10 cellular contexts compared by ENCODE assay signal in the genomic region with DNA sequence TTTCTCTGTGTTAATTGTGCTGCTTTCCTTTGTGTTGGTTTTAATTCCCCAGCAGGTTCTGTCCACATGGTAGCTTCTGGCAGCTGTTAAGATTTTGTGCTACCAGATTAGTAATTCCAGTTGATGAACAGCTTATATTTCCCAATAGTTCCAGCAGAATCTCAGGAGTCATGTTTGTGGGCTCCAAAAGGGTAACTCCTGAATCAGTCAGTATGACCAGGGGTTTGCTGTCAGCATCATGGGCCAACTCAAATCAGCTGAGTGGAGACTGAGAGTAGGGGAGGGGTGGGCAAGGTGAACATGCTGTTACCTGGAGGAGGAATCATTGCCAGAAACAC.
A peak's percentile ranks its signal among the peaks of the same experiment; 100 is the strongest.
DNase-seq lines count a peak whose midpoint lies in the region; ATAC-seq and TF ChIP-seq lines count a peak whose summit lies in the region.
"Had no signal": no experiment of that assay in that cellular context is flagged by ENCODE, and none has a peak within 500 bp of the region (broad histone marks: within the 10 kb centered on the region; RNA-seq: fewer than 3 reads in every experiment).

No MANE protein-coding gene starts in this region.

- peak in 1 of 8 donors; percentile 41 for ATAC-seq in heart right ventricle
- ATAC-seq in Right ventricle myocardium inferior: no peak
- no peak for ATAC-seq in upper lobe of right lung

- CTCF ChIA-PET in activated CD4-positive, alpha-beta memory T cell treated with anti-CD3 and anti-CD28 coated beads for 36 hours (lab: Charles Lee): interaction anchor here (0.7 to 3.8 kb wide), 10 partner anchors 18 to 324 kb away, joined by 3 to 26 read pairs (median 5); no protein-coding TSS in a partner anchor

- H3K27ac Mint-ChIP-seq in activated CD4-positive, alpha-beta memory T cell treated with anti-CD3 and anti-CD28 coated beads for 36 hours: peak overlapping the region; percentile 93
- H3K27ac Mint-ChIP-seq in glutamatergic neuron (ENCODE audit: unreplicated experiment): no peak overlapping the region

- H3K4me3 Mint-ChIP-seq in activated CD4-positive, alpha-beta memory T cell treated with anti-CD3 and anti-CD28 coated beads for 36 hours: no peak overlapping the region
- no peak overlapping the region for H3K4me3 Mint-ChIP-seq in glutamatergic neuron (ENCODE audit: unreplicated experiment)

- no peaks in the 10 kb centered on the region for H3K27me3 Mint-ChIP-seq in activated CD4-positive, alpha-beta memory T cell treated with anti-CD3 and anti-CD28 coated beads for 36 hours
- H3K27me3 Mint-ChIP-seq in glutamatergic neuron (ENCODE audit: unreplicated experiment): peaks cover 10% of the 10 kb centered on the region

- POLR2A ChIA-PET in activated CD4-positive, alpha-beta memory T cell treated with anti-CD3 and anti-CD28 coated beads for 36 hours (lab: Charles Lee): interaction anchor here (0.7 to 2.8 kb wide), 18 partner anchors 14 to 364 kb away, joined by 3 to 18 read pairs (median 4); partner anchors contain the start of genes DARS1 and MCM6

- no peaks in the 10 kb centered on the region for H3K36me3 Mint-ChIP-seq in activated CD4-positive, alpha-beta memory T cell treated with anti-CD3 and anti-CD28 coated beads for 36 hours
- peaks cover 4% of the 10 kb centered on the region for H3K36me3 Mint-ChIP-seq in glutamatergic neuron (ENCODE audit: unreplicated experiment)

- no peak overlapping the region for H3K4me3 ChIP-seq in heart right ventricle
- no peak overlapping the region for H3K4me3 ChIP-seq in right atrium auricular region
- H3K4me3 ChIP-seq in upper lobe of right lung: no peak overlapping the region

- H3K4me1 Mint-ChIP-seq in activated CD4-positive, alpha-beta memory T cell treated with anti-CD3 and anti-CD28 coated beads for 36 hours (ENCODE audit: low read depth): peaks cover 66% of the 10 kb centered on the region
- H3K4me1 Mint-ChIP-seq in glutamatergic neuron (ENCODE audit: low read depth, unreplicated experiment): peaks cover 11% of the 10 kb centered on the region

- H3K27ac ChIP-seq in heart right ventricle (peak overlapping the region in 7 of 10 donors; percentile 35 to 94 (median 50)), right atrium auricular region (peak overlapping the region; percentile 50 to 58), upper lobe of right lung (peak overlapping the region; percentile 81)
- H3K27ac ChIP-seq: C4-2B had no signal

- intact Hi-C loops in heart right ventricle (cut with DNase I) (loop anchor here in 1 of 10 donors (10.0 kb wide), 1 partner anchor 123 kb away; the partner anchor contains the start of gene CXCR4), Right ventricle myocardium inferior (cut with DNase I) (no loop called here), upper lobe of right lung (cut with DNase I) (no loop called here)
- intact Hi-C loops in activated CD4-positive, alpha-beta memory T cell treated with anti-CD3 and anti-CD28 coated beads for 36 hours (cut with micrococcal nuclease): loop anchor here (1.0 to 2.0 kb wide), 10 partner anchors 25 to 230 kb away; partner anchors contain the start of gene CXCR4

- H3K27me3 ChIP-seq in heart right ventricle (no peaks in the 10 kb centered on the region), right atrium auricular region (no peaks in the 10 kb centered on the region), upper lobe of right lung (no peaks in the 10 kb centered on the region)

- TF ChIP-seq CTCF in heart right ventricle (IDR thresholded peaks at IDR 0.05) (no peak), right atrium auricular region (IDR thresholded peaks at IDR 0.05) (no peak), upper lobe of right lung (IDR thresholded peaks at IDR 0.05) (no peak), glutamatergic neuron (IDR thresholded peaks at IDR 0.05; ENCODE audit: partially characterized antibody, unreplicated experiment) (no peak)

- no peak for DNase-seq in heart right ventricle
- DNase-seq in Right ventricle myocardium inferior (ENCODE audit: missing footprints): no peak
- DNase-seq in activated CD4-positive, alpha-beta memory T cell treated with anti-CD3 and anti-CD28 coated beads for 36 hours: peak; percentile 55
- DNase-seq in right atrium auricular region (ENCODE audit: low spot score): no peak
- no peak for DNase-seq in upper lobe of right lung
- DNase-seq in COLO829 (ENCODE audit: low spot score): no peak
- DNase-seq in glutamatergic neuron: no peak
- no peak for DNase-seq in COR-L47 (lab: John Stamatoyannopoulos, UW)
- DNase-seq: right cardiac atrium had no signal

- H3K4me1 ChIP-seq in heart right ventricle: peaks cover 0 to 66% (median 15%) of the 10 kb centered on the region in 9 donors
- H3K4me1 ChIP-seq in right atrium auricular region: peaks cover 0 to 13% of the 10 kb centered on the region in 2 donors
- peaks cover 17% of the 10 kb centered on the region for H3K4me1 ChIP-seq in upper lobe of right lung

- H3K36me3 ChIP-seq in heart right ventricle (no peaks in the 10 kb centered on the region), right atrium auricular region (no peaks in the 10 kb centered on the region), upper lobe of right lung (no peaks in the 10 kb centered on the region)

- no peaks in the 10 kb centered on the region for H3K9me3 Mint-ChIP-seq in activated CD4-positive, alpha-beta memory T cell treated with anti-CD3 and anti-CD28 coated beads for 36 hours
- H3K9me3 Mint-ChIP-seq in glutamatergic neuron (ENCODE audit: unreplicated experiment): peaks cover 6% of the 10 kb centered on the region

- H3K9me3 ChIP-seq in heart right ventricle (no peaks in the 10 kb centered on the region), right atrium auricular region (no peaks in the 10 kb centered on the region), upper lobe of right lung (no peaks in the 10 kb centered on the region)
